ENCODE assay signal across 15 cellular contexts in genomic region chr3:359672-360071, GRCh38.
DNase-seq lines count a peak whose midpoint lies in the region; ATAC-seq and TF ChIP-seq lines count a peak whose summit lies in the region.
"Had no signal": no experiment of that assay in that cellular context is flagged by ENCODE, and none has a peak within 500 bp of the region (broad histone marks: within the 10 kb centered on the region; RNA-seq: fewer than 3 reads in every experiment).

No MANE protein-coding gene starts in this region.

- no peak for TF ChIP-seq CTCF in CD4-positive, alpha-beta T cell (IDR thresholded peaks at IDR 0.05)

- H3K9me3 ChIP-seq in naive thymus-derived CD4-positive, alpha-beta T cell (ENCODE audit: control insufficient read depth in 2 of 3, low read length in 3 of 3): no peaks in the 10 kb centered on the region
- no peaks in the 10 kb centered on the region for H3K9me3 ChIP-seq in CD4-positive, alpha-beta T cell (ENCODE audit: control insufficient read depth, low read length)
- H3K9me3 ChIP-seq: gastroesophageal sphincter, SK-N-SH had no signal

- POLR2A ChIA-PET in naive thymus-derived CD4-positive, alpha-beta T cell (lab: Charles Lee): no interaction called here
- POLR2A ChIA-PET in CD4-positive, alpha-beta T cell (lab: Charles Lee): no interaction called here

- no peak overlapping the region for H3K27ac Mint-ChIP-seq in naive thymus-derived CD4-positive, alpha-beta T cell
- no peak overlapping the region for H3K27ac Mint-ChIP-seq in CD4-positive, alpha-beta T cell
- H3K27ac Mint-ChIP-seq: activated CD4-positive, alpha-beta memory T cell treated with anti-CD3 and anti-CD28 coated beads, Interleukin-2, amount 10 ng/mL, durations not matched to agents 7 days and 5 days had no signal

- H3K4me3 ChIP-seq in naive thymus-derived CD4-positive, alpha-beta T cell (ENCODE audit: low read length): no peak overlapping the region
- H3K4me3 ChIP-seq: gastroesophageal sphincter, lung had no signal

- intact Hi-C loops in naive thymus-derived CD4-positive, alpha-beta T cell (cut with micrococcal nuclease): no loop called here
- intact Hi-C loops in CD4-positive, alpha-beta T cell (cut with DNase I, micrococcal nuclease): no loop called here

- peak; percentile 67 for ATAC-seq in GM21825 (IDR thresholded peaks at IDR 0.05; ENCODE audit: unreplicated experiment)
- peak; percentile 80 for ATAC-seq in HG03378 (IDR thresholded peaks at IDR 0.05; ENCODE audit: unreplicated experiment)
- peak; percentile 27 for ATAC-seq in naive thymus-derived CD4-positive, alpha-beta T cell
- ATAC-seq in CD4-positive, alpha-beta T cell (ENCODE audit: poor library complexity): no peak
- ATAC-seq: gastroesophageal sphincter had no signal

- peak; percentile 4 for DNase-seq in NCI-H748 (lab: John Stamatoyannopoulos, UW; ENCODE audit: unreplicated experiment)
- DNase-seq in NCI-H748 treated with DMSO at 0.1 percent for 48 hours (lab: John Stamatoyannopoulos, UW): no peak
- no peak for DNase-seq in naive thymus-derived CD4-positive, alpha-beta T cell
- no peak for DNase-seq in SKM-1 treated with dmso at 0.1 percent for 144 hours (lab: John Stamatoyannopoulos, UW; ENCODE audit: unreplicated experiment)
- DNase-seq in NCI-H2196 treated with DMSO at 0.1 percent for 48 hours (lab: John Stamatoyannopoulos, UW; ENCODE audit: unreplicated experiment): no peak
- no peak for DNase-seq in CD4-positive, alpha-beta T cell
- DNase-seq: 8988T; activated CD4-positive, alpha-beta memory T cell treated with anti-CD3 and anti-CD28 coated beads, Interleukin-2, amount 10 ng/mL, durations not matched to agents 7 days and 5 days; NCI-H2171 treated with DMSO at 0.1 percent for 48 hours; SK-N-SH had no signal

- H3K36me3 ChIP-seq in naive thymus-derived CD4-positive, alpha-beta T cell (ENCODE audit: control insufficient read depth in 2 of 3, insufficient read depth in 3 of 3, low read length in 3 of 3): no peaks in the 10 kb centered on the region
- H3K36me3 ChIP-seq: gastroesophageal sphincter had no signal

- peaks cover 0 to 12% (median 5%) of the 10 kb centered on the region in 11 donors for H3K9me3 Mint-ChIP-seq in naive thymus-derived CD4-positive, alpha-beta T cell
- peaks cover 6% of the 10 kb centered on the region for H3K9me3 Mint-ChIP-seq in CD4-positive, alpha-beta T cell

- H3K4me1 ChIP-seq in naive thymus-derived CD4-positive, alpha-beta T cell (ENCODE audit: control insufficient read depth in 2 of 2, insufficient read depth in 2 of 2, low read length in 2 of 2): no peaks in the 10 kb centered on the region
- H3K4me1 ChIP-seq: parathyroid adenoma had no signal

- no peaks in the 10 kb centered on the region for H3K27me3 ChIP-seq in naive thymus-derived CD4-positive, alpha-beta T cell (ENCODE audit: control insufficient read depth in 2 of 2, insufficient read depth in 2 of 2, low read length in 2 of 2)
- H3K27me3 ChIP-seq in CD4-positive, alpha-beta T cell (ENCODE audit: control insufficient read depth, insufficient read depth, low read length): no peaks in the 10 kb centered on the region
- H3K27me3 ChIP-seq: gastroesophageal sphincter had no signal

- H3K27ac ChIP-seq in naive thymus-derived CD4-positive, alpha-beta T cell (ENCODE audit: low read depth, low read length): no peak overlapping the region
- no peak overlapping the region for H3K27ac ChIP-seq in CD4-positive, alpha-beta T cell (ENCODE audit: low read depth, low read length)
- H3K27ac ChIP-seq: gastroesophageal sphincter, parathyroid adenoma had no signal

- no peak overlapping the region for H3K4me3 Mint-ChIP-seq in naive thymus-derived CD4-positive, alpha-beta T cell
- H3K4me3 Mint-ChIP-seq in CD4-positive, alpha-beta T cell: no peak overlapping the region
- H3K4me3 Mint-ChIP-seq: activated CD4-positive, alpha-beta memory T cell treated with anti-CD3 and anti-CD28 coated beads, Interleukin-2, amount 10 ng/mL, durations not matched to agents 7 days and 5 days had no signal

- CTCF ChIA-PET in naive thymus-derived CD4-positive, alpha-beta T cell (lab: Charles Lee): no interaction called here
- CTCF ChIA-PET in CD4-positive, alpha-beta T cell (lab: Charles Lee): no interaction called here

- H3K27me3 Mint-ChIP-seq in naive thymus-derived CD4-positive, alpha-beta T cell: no peaks in the 10 kb centered on the region
- no peaks in the 10 kb centered on the region for H3K27me3 Mint-ChIP-seq in CD4-positive, alpha-beta T cell
- H3K27me3 Mint-ChIP-seq: activated CD4-positive, alpha-beta memory T cell treated with anti-CD3 and anti-CD28 coated beads, Interleukin-2, amount 10 ng/mL, durations not matched to agents 7 days and 5 days had no signal

- no peaks in the 10 kb centered on the region for H3K36me3 Mint-ChIP-seq in naive thymus-derived CD4-positive, alpha-beta T cell
- H3K36me3 Mint-ChIP-seq in CD4-positive, alpha-beta T cell (ENCODE audit: low read depth): no peaks in the 10 kb centered on the region

- H3K4me1 Mint-ChIP-seq in naive thymus-derived CD4-positive, alpha-beta T cell: no peaks in the 10 kb centered on the region
- no peaks in the 10 kb centered on the region for H3K4me1 Mint-ChIP-seq in CD4-positive, alpha-beta T cell (ENCODE audit: low read depth)
- H3K4me1 Mint-ChIP-seq: activated CD4-positive, alpha-beta memory T cell treated with anti-CD3 and anti-CD28 coated beads, Interleukin-2, amount 10 ng/mL, durations not matched to agents 7 days and 5 days had no signal
